1 cellular context compared by ENCODE assay signal in the genomic region with DNA sequence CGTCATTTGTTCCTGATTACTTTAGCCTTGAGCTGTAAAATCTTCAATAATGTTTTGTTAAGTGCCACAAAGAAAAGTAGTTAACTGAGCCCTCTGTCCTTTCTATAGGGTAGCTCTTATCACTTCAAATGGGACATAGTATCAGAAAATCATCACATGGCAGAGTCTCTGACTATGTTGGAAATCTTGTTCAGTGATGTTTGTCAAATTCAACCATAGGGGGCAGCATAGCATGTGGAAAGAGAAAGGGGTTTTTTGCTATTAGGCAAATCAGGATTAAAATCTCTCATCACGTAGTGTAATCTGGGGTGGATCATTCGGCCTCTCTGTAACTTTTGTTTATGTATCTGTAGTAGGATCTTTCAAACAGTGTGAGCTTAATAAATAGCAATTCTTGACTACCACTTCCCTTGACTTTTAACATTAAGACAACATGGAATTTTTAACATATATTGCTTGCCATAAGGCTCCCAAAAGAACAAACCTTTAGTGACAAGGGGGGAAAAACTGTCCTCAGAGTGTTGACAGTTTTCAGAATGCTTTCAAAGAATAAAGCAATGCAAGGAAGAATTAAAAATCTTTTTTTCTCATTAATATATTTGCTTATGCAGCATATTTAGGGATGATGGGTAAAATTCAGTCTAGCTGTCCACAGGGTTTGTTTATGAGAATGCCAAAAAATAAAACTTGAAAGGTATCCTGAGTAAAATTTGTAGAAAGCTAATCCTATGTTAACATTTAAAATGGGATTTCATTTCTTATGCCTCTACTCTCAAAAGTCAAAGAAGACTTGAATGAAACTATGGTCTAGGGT.
TF ChIP-seq lines count a peak whose summit lies in the region.

No MANE protein-coding gene starts in this region.

TF ChIP-seq in K562, 482 proteins besides CTCF, POLR2A, EP300 and RAD21 (continued from another document):
- TF ChIP-seq, protein P1, sequence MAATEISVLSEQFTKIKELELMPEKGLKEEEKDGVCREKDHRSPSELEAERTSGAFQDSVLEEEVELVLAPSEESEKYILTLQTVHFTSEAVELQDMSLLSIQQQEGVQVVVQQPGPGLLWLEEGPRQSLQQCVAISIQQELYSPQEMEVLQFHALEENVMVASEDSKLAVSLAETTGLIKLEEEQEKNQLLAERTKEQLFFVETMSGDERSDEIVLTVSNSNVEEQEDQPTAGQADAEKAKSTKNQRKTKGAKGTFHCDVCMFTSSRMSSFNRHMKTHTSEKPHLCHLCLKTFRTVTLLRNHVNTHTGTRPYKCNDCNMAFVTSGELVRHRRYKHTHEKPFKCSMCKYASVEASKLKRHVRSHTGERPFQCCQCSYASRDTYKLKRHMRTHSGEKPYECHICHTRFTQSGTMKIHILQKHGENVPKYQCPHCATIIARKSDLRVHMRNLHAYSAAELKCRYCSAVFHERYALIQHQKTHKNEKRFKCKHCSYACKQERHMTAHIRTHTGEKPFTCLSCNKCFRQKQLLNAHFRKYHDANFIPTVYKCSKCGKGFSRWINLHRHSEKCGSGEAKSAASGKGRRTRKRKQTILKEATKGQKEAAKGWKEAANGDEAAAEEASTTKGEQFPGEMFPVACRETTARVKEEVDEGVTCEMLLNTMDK (IDR thresholded peaks at IDR 0.05; ENCODE audit: borderline replicate concordance, insufficient read depth, low read depth, low read length, poor library complexity, severe bottlenecking): peak; percentile 13
- TF ChIP-seq, protein P2, sequence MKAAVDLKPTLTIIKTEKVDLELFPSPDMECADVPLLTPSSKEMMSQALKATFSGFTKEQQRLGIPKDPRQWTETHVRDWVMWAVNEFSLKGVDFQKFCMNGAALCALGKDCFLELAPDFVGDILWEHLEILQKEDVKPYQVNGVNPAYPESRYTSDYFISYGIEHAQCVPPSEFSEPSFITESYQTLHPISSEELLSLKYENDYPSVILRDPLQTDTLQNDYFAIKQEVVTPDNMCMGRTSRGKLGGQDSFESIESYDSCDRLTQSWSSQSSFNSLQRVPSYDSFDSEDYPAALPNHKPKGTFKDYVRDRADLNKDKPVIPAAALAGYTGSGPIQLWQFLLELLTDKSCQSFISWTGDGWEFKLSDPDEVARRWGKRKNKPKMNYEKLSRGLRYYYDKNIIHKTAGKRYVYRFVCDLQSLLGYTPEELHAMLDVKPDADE (conservative IDR thresholded peaks at IDR 0.05; ENCODE audit: control insufficient read depth, low read depth, low read length): no peak
- TF ChIP-seq MAFF (IDR thresholded peaks at IDR 0.05; ENCODE audit: low read length) (peak; percentile 85), MAFK (IDR thresholded peaks at IDR 0.05; ENCODE audit: low read length) (peak; percentile 79; the same call in 1 of the 2 replicates), ZNF699 (CRISPR knock-in tag; IDR thresholded peaks at IDR 0.05; ENCODE audit: insufficient replicate concordance) (no peak), MAFG (tag; conservative IDR thresholded peaks at IDR 0.05) (peak; percentile 81), MAZ (CRISPR knock-in tag; conservative IDR thresholded peaks at IDR 0.05 in 1 of 2, IDR thresholded peaks at IDR 0.05 in 1 of 2) (no peak)
